1 cellular context compared by ENCODE assay signal in the genomic region with DNA sequence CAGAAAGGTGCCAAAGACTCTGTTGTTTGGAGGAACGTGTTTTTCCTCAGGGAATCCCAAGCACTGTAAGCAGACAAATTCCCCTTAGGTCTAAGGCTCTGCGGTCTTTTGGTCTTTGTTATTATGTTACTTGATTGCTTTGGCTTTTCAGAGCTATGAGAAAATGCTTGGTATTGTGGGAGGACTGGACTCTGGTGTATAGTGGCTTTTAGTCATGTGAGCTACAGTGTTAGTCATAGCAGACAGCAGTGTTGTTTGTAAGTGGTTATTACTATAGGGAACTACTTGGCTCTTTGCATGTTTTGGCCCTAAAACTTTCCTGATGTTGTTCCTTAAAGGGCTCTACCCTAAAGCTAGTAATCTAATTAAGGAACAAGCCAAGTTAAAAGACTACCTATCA.
TF ChIP-seq lines count a peak whose summit lies in the region.

No MANE protein-coding gene starts in this region.

TF ChIP-seq in IMR-90, 13 proteins besides CTCF, POLR2A, EP300 and RAD21 (continued from another document):
- TF ChIP-seq, protein P1, sequence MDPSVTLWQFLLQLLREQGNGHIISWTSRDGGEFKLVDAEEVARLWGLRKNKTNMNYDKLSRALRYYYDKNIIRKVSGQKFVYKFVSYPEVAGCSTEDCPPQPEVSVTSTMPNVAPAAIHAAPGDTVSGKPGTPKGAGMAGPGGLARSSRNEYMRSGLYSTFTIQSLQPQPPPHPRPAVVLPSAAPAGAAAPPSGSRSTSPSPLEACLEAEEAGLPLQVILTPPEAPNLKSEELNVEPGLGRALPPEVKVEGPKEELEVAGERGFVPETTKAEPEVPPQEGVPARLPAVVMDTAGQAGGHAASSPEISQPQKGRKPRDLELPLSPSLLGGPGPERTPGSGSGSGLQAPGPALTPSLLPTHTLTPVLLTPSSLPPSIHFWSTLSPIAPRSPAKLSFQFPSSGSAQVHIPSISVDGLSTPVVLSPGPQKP (IDR thresholded peaks at IDR 0.05; ENCODE audit: borderline replicate concordance, low read depth, low read length): no peak
- TF ChIP-seq CHD1 (IDR thresholded peaks at IDR 0.05; ENCODE audit: low read depth, low read length) (no peak), FOS (IDR thresholded peaks at IDR 0.05; ENCODE audit: low read depth, low read length) (no peak), MAFK (IDR thresholded peaks at IDR 0.05; ENCODE audit: low read depth, low read length) (no peak), NFE2L2 (IDR thresholded peaks at IDR 0.05; ENCODE audit: low read depth, low read length) (no peak), RCOR1 (IDR thresholded peaks at IDR 0.05; ENCODE audit: insufficient replicate concordance, low read length) (no peak)
